ENCODE assay signal across 22 cellular contexts in genomic region chr10:82192665-82193064, GRCh38.
DNase-seq lines count a peak whose midpoint lies in the region; ATAC-seq, FAIRE-seq and TF ChIP-seq lines count a peak whose summit lies in the region.
"Had no signal": no experiment of that assay in that cellular context is flagged by ENCODE, and none has a peak within 500 bp of the region (broad histone marks: within the 10 kb centered on the region; RNA-seq: fewer than 3 reads in every experiment).

No MANE protein-coding gene starts in this region.

- SMC1A ChIA-PET in GM12878 (lab: Charles Lee; ENCODE audit: uncharacterized antibody, unreplicated experiment): interaction anchor here (1.2 kb wide), 1 partner anchor 9 kb away, joined by 3 read pairs; no protein-coding TSS in a partner anchor

- H3K27me3 ChIP-seq in HepG2 (ENCODE audit: control insufficient read depth in 1 of 2, insufficient read depth in 2 of 2, low read length in 2 of 2) (no peaks in the 10 kb centered on the region), right lobe of liver (no peaks in the 10 kb centered on the region), GM12878 (replicated peaks in 1 of 2; ENCODE audit: control insufficient read depth in 2 of 2, insufficient read depth in 2 of 2, low read length in 1 of 2) (no peaks in the 10 kb centered on the region)
- H3K27me3 ChIP-seq: BLaER1 treated with 17β-estradiol and CSF1 and Interleukin-3, amounts not matched to agents 10 nM and 100 nM had no signal

- H3K9ac ChIP-seq in HepG2 (ENCODE audit: insufficient read depth, low read depth, low read length) (no peak overlapping the region), GM12878 (ENCODE audit: control insufficient read depth, insufficient read depth, low read length) (no peak overlapping the region)
- H3K9ac ChIP-seq: BLaER1 treated with 17β-estradiol and CSF1 and Interleukin-3, amounts not matched to agents 10 nM and 100 nM had no signal

- DNase-seq in HepG2 (ENCODE audit: low spot score) (no peak), right lobe of liver (no peak), GM12878 (ENCODE audit: low read depth, low spot score) (no peak), H54 (ENCODE audit: insufficient read length, low spot score) (no peak)
- DNase-seq in activated CD4-positive, CD25-positive, alpha-beta regulatory T cell (lab: John Stamatoyannopoulos, UW): no peak
- DNase-seq: AML-193; Caco-2; Calu3; CD4-positive, alpha-beta T cell; CD8-positive, alpha-beta T cell; DMS79 treated with DMSO at 0.1 percent for 48 hours; GF-D8 had no signal

- in situ Hi-C loops in HepG2 (cut with HindIII; ENCODE audit: extremely low pct_ligation_motif_present, low pct_unique_long_range_greater_than_20kb) (no loop called here), GM12878 (cut with MboI) (no loop called here)

- H3K36me3 ChIP-seq in HepG2 (replicated peaks in 1 of 2; ENCODE audit: control insufficient read depth in 1 of 2, insufficient read depth in 2 of 2, low read length in 2 of 2): no peaks in the 10 kb centered on the region
- no peaks in the 10 kb centered on the region for H3K36me3 ChIP-seq in right lobe of liver
- H3K36me3 ChIP-seq in GM12878 (ENCODE audit: control insufficient read depth in 2 of 2, insufficient read depth in 2 of 2, low read length in 1 of 2): no peaks in the 10 kb centered on the region

- 1% methylated on average over 2 of the region's 2 CpGs for WGBS in HepG2 (ENCODE audit: low lambda C conversion rate)
- WGBS in right lobe of liver (ENCODE audit: insufficient coverage, low coverage, low lambda C conversion rate, missing lambda C conversion rate): 67% methylated on average over 2 of the region's 2 CpGs
- 0% methylated on average over 2 of the region's 2 CpGs for WGBS in GM12878 (ENCODE audit: insufficient coverage, insufficient replicate concordance, low lambda C conversion rate, missing lambda C conversion rate)

- TF ChIP-seq CTCF in HepG2 (CRISPR knock-in tag; IDR thresholded peaks at IDR 0.05) (no peak), right lobe of liver (IDR thresholded peaks at IDR 0.05) (no peak), GM12878 (IDR thresholded peaks at IDR 0.05 in 2 of 3, conservative IDR thresholded peaks at IDR 0.05 in 1 of 3; ENCODE audit: control insufficient read depth in 2 of 3, extremely low read depth in 1 of 3, insufficient read depth in 1 of 3, low read depth in 3 of 3, low read length in 3 of 3) (no peak)

- intact Hi-C loops in HepG2 (cut with micrococcal nuclease; ENCODE audit: unreplicated experiment): no loop called here
- intact Hi-C loops in right lobe of liver (cut with DNase I): no loop called here
- intact Hi-C loops in GM12878 (cut with micrococcal nuclease; ENCODE audit: unreplicated experiment): no loop called here

- FAIRE-seq in HepG2 (lab: Jason Lieb, UNC): no peak
- no peak for FAIRE-seq in GM12878 (lab: Jason Lieb, UNC)
- no peak for FAIRE-seq in H54 (lab: Jason Lieb, UNC)
- FAIRE-seq: A549, D721Med, G401.6, GM12892, GM18507, GM19239 had no signal

- H2AFZ ChIP-seq in HepG2 (ENCODE audit: low read length) (no peak overlapping the region), GM12878 (ENCODE audit: control insufficient read depth, low read depth, low read length) (no peak overlapping the region)

- CTCF ChIA-PET in HepG2 (lab: Yijun Ruan, JAX; ENCODE audit: low intra/inter-chr PET ratio, low total read pairs) (no interaction called here), GM12878 (lab: Yijun Ruan, JAX) (interaction anchor here (1.0 kb wide), 1 partner anchor 8 kb away, joined by 3 read pairs; no protein-coding TSS in a partner anchor)

- H3K27ac ChIP-seq in HepG2 (ENCODE audit: extremely low read length, insufficient read depth, low read length): no peak overlapping the region
- H3K27ac ChIP-seq in right lobe of liver: no peak overlapping the region
- H3K27ac ChIP-seq in GM12878 (ENCODE audit: control insufficient read depth, insufficient read depth): no peak overlapping the region
- H3K27ac ChIP-seq in cingulate gyrus (ENCODE audit: low read depth, low read length): peak overlapping the region; percentile 73
- H3K27ac ChIP-seq: 22Rv1; A549; BLaER1 treated with 17β-estradiol and CSF1 and Interleukin-3, amounts not matched to agents 10 nM and 100 nM; C4-2B had no signal

- H3K79me2 ChIP-seq in HepG2 (ENCODE audit: insufficient read depth, low read length): no peaks in the 10 kb centered on the region
- no peaks in the 10 kb centered on the region for H3K79me2 ChIP-seq in GM12878 (ENCODE audit: control insufficient read depth, insufficient read depth, low read length)

- TF ChIP-seq RAD21 in HepG2 (CRISPR knock-in tag; IDR thresholded peaks at IDR 0.05) (no peak), GM12878 (IDR thresholded peaks at IDR 0.05; ENCODE audit: insufficient read depth, low read depth, low read length) (no peak)

- no peak overlapping the region for H3K4me2 ChIP-seq in HepG2 (ENCODE audit: low read depth, low read length)
- no peak overlapping the region for H3K4me2 ChIP-seq in GM12878 (ENCODE audit: control insufficient read depth, insufficient read depth)
- H3K4me2 ChIP-seq: A549; BLaER1 treated with 17β-estradiol and CSF1 and Interleukin-3, amounts not matched to agents 10 nM and 100 nM had no signal

- POLR2A ChIA-PET in HepG2 (lab: Yijun Ruan, JAX): no interaction called here
- POLR2A ChIA-PET in GM12878 (lab: Charles Lee): interaction anchor here (0.7 kb wide), 1 partner anchor 81 kb away, joined by 3 read pairs; no protein-coding TSS in a partner anchor

- H3K9me3 ChIP-seq in HepG2 (ENCODE audit: low read length) (peaks cover 89% of the 10 kb centered on the region), right lobe of liver (no peaks in the 10 kb centered on the region), GM12878 (replicated peaks; ENCODE audit: control insufficient read depth, insufficient read depth, low read length) (no peaks in the 10 kb centered on the region)
- H3K9me3 ChIP-seq: A549, Caco-2 had no signal

- TF ChIP-seq POLR2A in HepG2 (IDR thresholded peaks at IDR 0.05; ENCODE audit: insufficient read depth in 1 of 2, low read depth in 2 of 2, low read length in 2 of 2) (no peak), right lobe of liver (IDR thresholded peaks at IDR 0.05) (no peak), GM12878 (IDR thresholded peaks at IDR 0.05; ENCODE audit: low read depth, low read length) (no peak), H54 (IDR thresholded peaks at IDR 0.05; ENCODE audit: low read depth, low read length) (no peak)

- RAD21 ChIA-PET in GM12878 (lab: Charles Lee; ENCODE audit: unreplicated experiment): no interaction called here

- ATAC-seq in HepG2 (no peak), right lobe of liver (no peak), GM12878 (no peak)
- ATAC-seq: A549; CD8-positive, alpha-beta T cell had no signal

- H3K4me3 ChIP-seq in HepG2 (replicated peaks in 1 of 3; ENCODE audit: insufficient read depth in 1 of 3, low read depth in 2 of 3, low read length in 3 of 3) (no peak overlapping the region), right lobe of liver (no peak overlapping the region), GM12878 (no peak overlapping the region)
- H3K4me3 ChIP-seq: A549; BLaER1 treated with 17β-estradiol and CSF1 and Interleukin-3, amounts not matched to agents 10 nM and 100 nM had no signal

- BruUV-seq in HepG2 (replicated peaks; lab: Mats Ljungman, UMichigan) (no TSS peak), GM12878 (replicated peaks; lab: Mats Ljungman, UMichigan) (no TSS peak)

- no peak for TF ChIP-seq EP300 in HepG2 (IDR thresholded peaks at IDR 0.05; ENCODE audit: low read depth in 2 of 2, low read length in 2 of 2)
- no peak for TF ChIP-seq EP300 in HepG2 (CRISPR knock-in tag; IDR thresholded peaks at IDR 0.05; ENCODE audit: borderline replicate concordance)
- no peak for TF ChIP-seq EP300 in GM12878 (IDR thresholded peaks at IDR 0.05; ENCODE audit: borderline replicate concordance in 1 of 2, control insufficient read depth in 1 of 2, low read depth in 2 of 2, low read length in 2 of 2)

- no peaks in the 10 kb centered on the region for H4K20me1 ChIP-seq in HepG2 (ENCODE audit: insufficient read depth, low read length)
- H4K20me1 ChIP-seq in GM12878 (ENCODE audit: control insufficient read depth, insufficient read depth): no peaks in the 10 kb centered on the region
- H4K20me1 ChIP-seq: BLaER1 treated with 17β-estradiol and CSF1 and Interleukin-3, amounts not matched to agents 10 nM and 100 nM had no signal

- H3K4me1 ChIP-seq in HepG2 (ENCODE audit: insufficient read depth, low read length) (no peaks in the 10 kb centered on the region), right lobe of liver (no peaks in the 10 kb centered on the region), GM12878 (ENCODE audit: control insufficient read depth, insufficient read depth, low read length) (no peaks in the 10 kb centered on the region)
- H3K4me1 ChIP-seq: A549; BLaER1 treated with 17β-estradiol and CSF1 and Interleukin-3, amounts not matched to agents 10 nM and 100 nM; Caco-2 had no signal

TF ChIP-seq in HepG2, 621 proteins besides CTCF, POLR2A, EP300 and RAD21:
- TF ChIP-seq ATF7 (IDR thresholded peaks at IDR 0.05): peak; percentile 100
- no peak for TF ChIP-seq ATF7 (CRISPR knock-in tag; IDR thresholded peaks at IDR 0.05)
- TF ChIP-seq CREB1 (IDR thresholded peaks at IDR 0.05): peak; percentile 97
- TF ChIP-seq CREB1 (CRISPR knock-in tag; IDR thresholded peaks at IDR 0.05): no peak
- no peak for TF ChIP-seq MAFK (conservative IDR thresholded peaks at IDR 0.05 in 1 of 2, IDR thresholded peaks at IDR 0.05 in 1 of 2; ENCODE audit: low read length in 2 of 2)

TF ChIP-seq in GM12878, 131 proteins besides CTCF, POLR2A, EP300 and RAD21:
- TF ChIP-seq BHLHE40 (IDR thresholded peaks at IDR 0.05; ENCODE audit: borderline replicate concordance in 1 of 2, low read depth in 2 of 2, low read length in 1 of 2) (no peak), MLLT1 (IDR thresholded peaks at IDR 0.05) (no peak), SRF (IDR thresholded peaks at IDR 0.05; ENCODE audit: low read depth in 2 of 2, low read length in 2 of 2) (no peak), ZSCAN29 (IDR thresholded peaks at IDR 0.05) (no peak), ATF7 (IDR thresholded peaks at IDR 0.05; ENCODE audit: low read depth) (peak; percentile 84), ZNF207 (IDR thresholded peaks at IDR 0.05; ENCODE audit: borderline replicate concordance) (no peak)
